Comparison of ENCODE assay signal across 11 cellular contexts in genomic region chr20:11719153-11719552, GRCh38.
"Had no signal": no experiment of that assay in that cellular context is flagged by ENCODE, and none has a peak within 500 bp of the region (broad histone marks: within the 10 kb centered on the region; RNA-seq: fewer than 3 reads in every experiment).

No MANE protein-coding gene starts in this region.

- H3K27me3 ChIP-seq: cardiac muscle cell, thyroid gland had no signal

- H3K4me1 ChIP-seq: thyroid gland had no signal

- DNase-seq: activated CD4-positive, alpha-beta memory T cell treated with anti-CD3 and anti-CD28 coated beads for 36 hours; activated gamma-delta T cell treated with Interleukin-2 at 50 U/mL for 16 hours; activated T-cell treated with anti-CD3 and anti-CD28 coated beads for 4 hours; amniotic stem cell; effector memory CD8-positive, alpha-beta T cell; left ventricle myocardium superior; stimulated activated naive B cell treated with anti-CD40 and anti-IgM and Interleukin-4, amounts not matched to agents 10 μg/mL and 1 μg/mL and 100 μg/mL, for 72 hours; T-helper 2 cell; thyroid gland; WERI-Rb-1 had no signal

- H3K9me3 ChIP-seq: thyroid gland had no signal

- H3K4me3 ChIP-seq: cardiac muscle cell, thyroid gland had no signal

- H3K27ac ChIP-seq: cardiac muscle cell, thyroid gland, WERI-Rb-1 had no signal

- H3K36me3 ChIP-seq: cardiac muscle cell, thyroid gland, WERI-Rb-1 had no signal
